ENCODE assay signal across 2 cellular contexts in the genomic region with DNA sequence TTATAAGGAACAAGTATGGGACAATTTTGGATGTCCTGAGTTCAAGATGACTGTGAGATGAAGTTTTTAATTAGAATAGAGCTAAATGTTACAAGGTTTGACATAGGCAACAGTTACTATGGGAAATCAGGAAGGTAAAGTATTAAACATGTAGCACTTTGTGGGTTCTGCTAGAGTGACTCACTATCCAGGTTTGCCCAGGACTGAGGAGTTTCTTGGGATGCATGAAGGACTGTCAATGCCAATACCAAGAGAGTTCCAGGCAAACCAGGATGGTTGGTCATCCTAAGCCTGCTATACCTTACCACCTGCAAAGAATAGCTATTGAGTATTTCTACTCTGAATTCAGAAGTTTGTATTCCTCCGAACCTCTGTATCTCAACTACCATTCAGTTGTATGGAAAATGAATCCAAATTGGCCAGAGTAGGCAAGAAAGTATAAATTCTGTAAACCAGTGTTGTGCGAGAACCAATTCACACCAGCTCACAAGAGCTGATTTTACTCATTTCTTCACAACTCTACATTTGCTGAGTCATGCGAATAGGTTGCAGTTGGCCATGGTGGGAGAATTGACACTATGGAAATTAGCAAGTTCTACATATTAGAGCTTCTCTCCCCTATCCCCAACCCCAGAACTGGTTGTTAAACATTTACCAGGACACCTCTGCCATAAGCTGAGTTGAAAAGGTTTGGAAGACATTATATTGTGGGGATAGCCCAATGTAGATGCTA.
A peak's percentile ranks its signal among the peaks of the same experiment; 100 is the strongest.
TF ChIP-seq lines count a peak whose summit lies in the region.

No MANE protein-coding gene starts in this region.

TF ChIP-seq in HepG2, 621 proteins besides CTCF, POLR2A, EP300 and RAD21 (continues in another document):
- TF ChIP-seq MAFK (conservative IDR thresholded peaks at IDR 0.05 in 1 of 2, IDR thresholded peaks at IDR 0.05 in 1 of 2; ENCODE audit: low read length in 2 of 2) (peak; percentile 96 to 98), KAT2B (IDR thresholded peaks at IDR 0.05; ENCODE audit: borderline replicate concordance, low read depth, low read length) (no peak), ZNF891 (CRISPR knock-in tag; IDR thresholded peaks at IDR 0.05) (no peak), ZNF510 (CRISPR knock-in tag; IDR thresholded peaks at IDR 0.05; ENCODE audit: low read depth) (no peak), MAFG (CRISPR knock-in tag; IDR thresholded peaks at IDR 0.05) (0 out of 2 replicates have a peak, but pooled peaks have one; percentile 40), ARHGAP35 (CRISPR knock-in tag; IDR thresholded peaks at IDR 0.05; ENCODE audit: borderline replicate concordance) (no peak), ELF1 (CRISPR knock-in tag; IDR thresholded peaks at IDR 0.05) (no peak), ZBTB3 (CRISPR knock-in tag; IDR thresholded peaks at IDR 0.05; ENCODE audit: borderline replicate concordance, low read depth) (no peak), EZH2 (conservative IDR thresholded peaks at IDR 0.05; ENCODE audit: low read depth, low read length) (no peak), TAF15 (IDR thresholded peaks at IDR 0.05; ENCODE audit: low read depth, low read length, poor library complexity, severe bottlenecking) (no peak), TBX3 (IDR thresholded peaks at IDR 0.05; ENCODE audit: borderline replicate concordance) (no peak), NFE2L2 (IDR thresholded peaks at IDR 0.05; ENCODE audit: low read length) (peak; percentile 93), ZFP36L1 (CRISPR knock-in tag; IDR thresholded peaks at IDR 0.05) (no peak), GATAD1 (CRISPR knock-in tag; IDR thresholded peaks at IDR 0.05) (no peak), HNF4G (IDR thresholded peaks at IDR 0.05; ENCODE audit: borderline replicate concordance, low read depth, low read length) (no peak), HNF4G (CRISPR knock-in tag; IDR thresholded peaks at IDR 0.05; ENCODE audit: borderline replicate concordance, low read depth) (no peak), GATA4 (IDR thresholded peaks at IDR 0.05; ENCODE audit: borderline replicate concordance, low read depth) (no peak), AHR (CRISPR knock-in tag; IDR thresholded peaks at IDR 0.05) (no peak)
- TF ChIP-seq, protein P1, sequence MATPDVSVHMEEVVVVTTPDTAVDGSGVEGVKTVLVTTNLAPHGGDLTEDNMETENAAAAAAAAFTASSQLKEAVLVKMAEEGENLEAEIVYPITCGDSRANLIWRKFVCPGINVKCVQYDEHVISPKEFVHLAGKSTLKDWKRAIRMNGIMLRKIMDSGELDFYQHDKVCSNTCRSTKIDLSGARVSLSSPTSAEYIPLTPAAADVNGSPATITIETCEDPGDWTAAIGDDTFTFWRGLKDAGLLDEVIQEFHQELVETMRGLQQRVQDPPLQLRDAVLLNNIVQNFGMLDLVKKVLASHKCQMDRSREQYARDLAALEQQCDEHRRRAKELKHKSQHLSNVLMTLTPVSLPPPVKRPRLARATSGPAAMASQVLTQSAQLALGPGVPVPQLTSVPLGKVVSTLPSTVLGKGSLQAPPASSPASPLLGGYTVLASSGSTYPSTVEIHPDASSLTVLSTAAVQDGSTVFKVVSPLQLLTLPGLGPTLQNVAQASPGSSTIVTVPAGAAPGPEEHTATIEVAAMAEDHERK (CRISPR knock-in tag; IDR thresholded peaks at IDR 0.05; ENCODE audit: low read depth): no peak
- TF ChIP-seq, protein P2, sequence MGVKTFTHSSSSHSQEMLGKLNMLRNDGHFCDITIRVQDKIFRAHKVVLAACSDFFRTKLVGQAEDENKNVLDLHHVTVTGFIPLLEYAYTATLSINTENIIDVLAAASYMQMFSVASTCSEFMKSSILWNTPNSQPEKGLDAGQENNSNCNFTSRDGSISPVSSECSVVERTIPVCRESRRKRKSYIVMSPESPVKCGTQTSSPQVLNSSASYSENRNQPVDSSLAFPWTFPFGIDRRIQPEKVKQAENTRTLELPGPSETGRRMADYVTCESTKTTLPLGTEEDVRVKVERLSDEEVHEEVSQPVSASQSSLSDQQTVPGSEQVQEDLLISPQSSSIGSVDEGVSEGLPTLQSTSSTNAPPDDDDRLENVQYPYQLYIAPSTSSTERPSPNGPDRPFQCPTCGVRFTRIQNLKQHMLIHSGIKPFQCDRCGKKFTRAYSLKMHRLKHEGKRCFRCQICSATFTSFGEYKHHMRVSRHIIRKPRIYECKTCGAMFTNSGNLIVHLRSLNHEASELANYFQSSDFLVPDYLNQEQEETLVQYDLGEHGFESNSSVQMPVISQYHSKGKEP (CRISPR knock-in tag; IDR thresholded peaks at IDR 0.05): no peak
- TF ChIP-seq, protein P3, sequence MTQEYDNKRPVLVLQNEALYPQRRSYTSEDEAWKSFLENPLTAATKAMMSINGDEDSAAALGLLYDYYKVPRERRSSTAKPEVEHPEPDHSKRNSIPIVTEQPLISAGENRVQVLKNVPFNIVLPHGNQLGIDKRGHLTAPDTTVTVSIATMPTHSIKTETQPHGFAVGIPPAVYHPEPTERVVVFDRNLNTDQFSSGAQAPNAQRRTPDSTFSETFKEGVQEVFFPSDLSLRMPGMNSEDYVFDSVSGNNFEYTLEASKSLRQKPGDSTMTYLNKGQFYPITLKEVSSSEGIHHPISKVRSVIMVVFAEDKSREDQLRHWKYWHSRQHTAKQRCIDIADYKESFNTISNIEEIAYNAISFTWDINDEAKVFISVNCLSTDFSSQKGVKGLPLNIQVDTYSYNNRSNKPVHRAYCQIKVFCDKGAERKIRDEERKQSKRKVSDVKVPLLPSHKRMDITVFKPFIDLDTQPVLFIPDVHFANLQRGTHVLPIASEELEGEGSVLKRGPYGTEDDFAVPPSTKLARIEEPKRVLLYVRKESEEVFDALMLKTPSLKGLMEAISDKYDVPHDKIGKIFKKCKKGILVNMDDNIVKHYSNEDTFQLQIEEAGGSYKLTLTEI (CRISPR knock-in tag; conservative IDR thresholded peaks at IDR 0.05): no peak
- TF ChIP-seq, protein P4, sequence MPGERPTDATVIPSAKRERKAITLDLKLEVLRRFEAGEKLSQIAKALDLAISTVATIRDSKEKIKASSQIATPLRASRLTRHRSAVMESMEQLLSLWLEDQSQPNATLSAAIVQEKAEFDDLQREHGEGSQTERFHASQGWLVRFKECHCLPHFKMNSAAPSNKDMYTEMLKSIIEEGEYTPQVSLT (CRISPR knock-in tag; IDR thresholded peaks at IDR 0.05; ENCODE audit: borderline replicate concordance, low read depth): no peak
- TF ChIP-seq, protein P5, sequence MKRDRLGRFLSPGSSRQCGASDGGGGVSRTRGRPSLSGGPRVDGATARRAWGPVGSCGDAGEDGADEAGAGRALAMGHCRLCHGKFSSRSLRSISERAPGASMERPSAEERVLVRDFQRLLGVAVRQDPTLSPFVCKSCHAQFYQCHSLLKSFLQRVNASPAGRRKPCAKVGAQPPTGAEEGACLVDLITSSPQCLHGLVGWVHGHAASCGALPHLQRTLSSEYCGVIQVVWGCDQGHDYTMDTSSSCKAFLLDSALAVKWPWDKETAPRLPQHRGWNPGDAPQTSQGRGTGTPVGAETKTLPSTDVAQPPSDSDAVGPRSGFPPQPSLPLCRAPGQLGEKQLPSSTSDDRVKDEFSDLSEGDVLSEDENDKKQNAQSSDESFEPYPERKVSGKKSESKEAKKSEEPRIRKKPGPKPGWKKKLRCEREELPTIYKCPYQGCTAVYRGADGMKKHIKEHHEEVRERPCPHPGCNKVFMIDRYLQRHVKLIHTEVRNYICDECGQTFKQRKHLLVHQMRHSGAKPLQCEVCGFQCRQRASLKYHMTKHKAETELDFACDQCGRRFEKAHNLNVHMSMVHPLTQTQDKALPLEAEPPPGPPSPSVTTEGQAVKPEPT (CRISPR knock-in tag; IDR thresholded peaks at IDR 0.05; ENCODE audit: low read depth): no peak

TF ChIP-seq in H1, 55 proteins besides CTCF, POLR2A, EP300 and RAD21:
- TF ChIP-seq KDM5A (IDR thresholded peaks at IDR 0.05; ENCODE audit: low read length) (no peak), MAFK (IDR thresholded peaks at IDR 0.05; ENCODE audit: low read depth, low read length) (peak; percentile 80), BACH1 (IDR thresholded peaks at IDR 0.05; ENCODE audit: low read length) (peak; percentile 50; the same call in 1 of the 2 replicates)
